8 cellular contexts compared by ENCODE assay signal in genomic region chr2:237673130-237673921, GRCh38. TPM values are rescaled to one million over a fixed set of nuclear protein-coding genes. Genes with fewer than 3 reads are reported as not detected.
DNase-seq lines count a peak whose midpoint lies in the region; ATAC-seq and TF ChIP-seq lines count a peak whose summit lies in the region.

No MANE protein-coding gene starts in this region.

- peak overlapping the region; percentile 81 to 97 (median 90) for H3K4me3 Mint-ChIP-seq in IgD-negative memory B cell

- peak; percentile 73 for TF ChIP-seq CTCF in GM12872 (IDR thresholded peaks at IDR 0.05; ENCODE audit: insufficient read depth, low read depth, low read length)
- peak; percentile 91 for TF ChIP-seq CTCF in Panc1 (IDR thresholded peaks at IDR 0.05)
- peak; percentile 81 for TF ChIP-seq CTCF in neutrophil (IDR thresholded peaks at IDR 0.05)
- peak; percentile 60 to 88 for TF ChIP-seq CTCF in suprapubic skin (IDR thresholded peaks at IDR 0.05)

- no peak for TF ChIP-seq POLR2A in suprapubic skin (IDR thresholded peaks at IDR 0.05)

- H3K4me1 Mint-ChIP-seq in IgD-negative memory B cell, result peaks cover 39 to 66% (median 57%) of the 10 kb centered on the region in 3 donors

- TF ChIP-seq EP300 in suprapubic skin (IDR thresholded peaks at IDR 0.05), result no peak

- peak overlapping the region; percentile 94 to 100 (median 99) for H3K27ac Mint-ChIP-seq in IgD-negative memory B cell

- CTCF ChIA-PET in Panc1 (lab: Charles Lee), result interaction anchor here (0.7 to 3.1 kb wide), 8 partner anchors 9 to 101 kb away, joined by 3 to 23 read pairs (median 5); no protein-coding TSS in a partner anchor

- peak overlapping the region; percentile 77 for H3K27ac ChIP-seq in Panc1 (ENCODE audit: low read length)
- H3K27ac ChIP-seq in neutrophil, result peak overlapping the region; percentile 99
- peak overlapping the region; percentile 78 for H3K27ac ChIP-seq in suprapubic skin

- peaks cover 36% of the 10 kb centered on the region for H3K4me1 ChIP-seq in Panc1 (ENCODE audit: control insufficient read depth, insufficient read depth, low read length)
- H3K4me1 ChIP-seq in neutrophil (ENCODE audit: control insufficient read depth in 1 of 2, insufficient read depth in 1 of 2, low read depth in 1 of 2, low read length in 1 of 2), result peaks cover 56 to 59% of the 10 kb centered on the region in 2 experiments
- H3K4me1 ChIP-seq in suprapubic skin, result peaks cover 52% of the 10 kb centered on the region

- peak overlapping the region; percentile 47 to 69 for H3K4me3 ChIP-seq in Panc1 (ENCODE audit: low read depth in 2 of 2, low read length in 2 of 2)
- peak overlapping the region; percentile 64 to 71 for H3K4me3 ChIP-seq in neutrophil (ENCODE audit: low read depth in 1 of 2, low read length in 1 of 2)
- H3K4me3 ChIP-seq in suprapubic skin, result peak overlapping the region; percentile 44

- in situ Hi-C loops in Panc1 (cut with HindIII; ENCODE audit: low pct_unique_long_range_greater_than_20kb, low sequenced_read_pairs), result no loop called here

- H3K36me3 Mint-ChIP-seq in IgD-negative memory B cell, result no peaks in the 10 kb centered on the region

- 21% methylated on average over 23 of the region's 36 CpGs for WGBS in suprapubic skin

- DNase-seq in Panc1 (ENCODE audit: low read depth, low spot score), result no peak
- DNase-seq in activated T-cell treated with anti-CD3 and anti-CD28 coated beads, Interleukin-2, amount 50 U/mL, for 48 hours, result peak; percentile 87 to 90
- DNase-seq in fibroblast of peridontal ligament (ENCODE audit: extremely low read depth), result peak; percentile 63
- DNase-seq in suprapubic skin (ENCODE audit: low spot score in 2 of 2), result peak; percentile 91 to 93
- no peak for DNase-seq in GM19240 (ENCODE audit: insufficient read length, low spot score)

- POLR2A ChIA-PET in Panc1 (lab: Charles Lee), result no interaction called here

- no peaks in the 10 kb centered on the region for H3K27me3 ChIP-seq in Panc1 (ENCODE audit: control insufficient read depth, insufficient read depth, low read length)
- H3K27me3 ChIP-seq in neutrophil, result no peaks in the 10 kb centered on the region
- H3K27me3 ChIP-seq in suprapubic skin, result no peaks in the 10 kb centered on the region

- H3K9me3 ChIP-seq in Panc1 (ENCODE audit: control insufficient read depth, insufficient read depth, low read depth, low read length) (no peaks in the 10 kb centered on the region), neutrophil (no peaks in the 10 kb centered on the region), suprapubic skin (no peaks in the 10 kb centered on the region)

- peaks cover 11% of the 10 kb centered on the region for H3K27me3 Mint-ChIP-seq in IgD-negative memory B cell

- peak; percentile 89 for ATAC-seq in Panc1

- H3K36me3 ChIP-seq in Panc1 (ENCODE audit: control insufficient read depth, insufficient read depth, low read length), result no peaks in the 10 kb centered on the region
- no peaks in the 10 kb centered on the region for H3K36me3 ChIP-seq in neutrophil
- no peaks in the 10 kb centered on the region for H3K36me3 ChIP-seq in suprapubic skin

- H3K9me3 Mint-ChIP-seq in IgD-negative memory B cell, result no peaks in the 10 kb centered on the region

- BruUV-seq in Panc1 (replicated peaks; lab: Mats Ljungman, UMichigan), result no TSS peak

- intact Hi-C loops in Panc1 (cut with micrococcal nuclease; ENCODE audit: unreplicated experiment), result loop anchor here (2.0 kb wide), 1 partner anchor 71 kb away; no protein-coding TSS in a partner anchor

RNA-seq across cellular contexts. Expression of gene LRRFIP1, which starts 45.9 kb away (rescaled TPM):
- polyA plus RNA-seq in IgD-negative memory B cell, result 123 TPM
- total RNA-seq in Panc1 (2021; ENCODE audit: unreplicated experiment) (121 TPM), suprapubic skin (100 to 1,000 TPM; 100 to 150 (median 109) TPM)
- 61.9 TPM for polyA plus RNA-seq in Panc1 (2012; ENCODE audit: insufficient read length)

Comparison
In these comparisons a context has a peak if more than half of its experiments do, and no peak if none do; other contexts are left out.
1. DNase-seq: peak in activated T-cell treated with anti-CD3 and anti-CD28 coated beads, Interleukin-2, amount 50 U/mL, for 48 hours (2 of 2), fibroblast of peridontal ligament (single experiment) and suprapubic skin (2 of 2); none in Panc1 (single experiment) and GM19240 (single experiment).
2. Peak in every context shown above with its lines, with median percentiles within 50 percentile points of each other: CTCF ChIP-seq, H3K27ac ChIP-seq and H3K4me3 ChIP-seq.